Comparison of ENCODE assay signal across 4 cellular contexts in the genomic region with DNA sequence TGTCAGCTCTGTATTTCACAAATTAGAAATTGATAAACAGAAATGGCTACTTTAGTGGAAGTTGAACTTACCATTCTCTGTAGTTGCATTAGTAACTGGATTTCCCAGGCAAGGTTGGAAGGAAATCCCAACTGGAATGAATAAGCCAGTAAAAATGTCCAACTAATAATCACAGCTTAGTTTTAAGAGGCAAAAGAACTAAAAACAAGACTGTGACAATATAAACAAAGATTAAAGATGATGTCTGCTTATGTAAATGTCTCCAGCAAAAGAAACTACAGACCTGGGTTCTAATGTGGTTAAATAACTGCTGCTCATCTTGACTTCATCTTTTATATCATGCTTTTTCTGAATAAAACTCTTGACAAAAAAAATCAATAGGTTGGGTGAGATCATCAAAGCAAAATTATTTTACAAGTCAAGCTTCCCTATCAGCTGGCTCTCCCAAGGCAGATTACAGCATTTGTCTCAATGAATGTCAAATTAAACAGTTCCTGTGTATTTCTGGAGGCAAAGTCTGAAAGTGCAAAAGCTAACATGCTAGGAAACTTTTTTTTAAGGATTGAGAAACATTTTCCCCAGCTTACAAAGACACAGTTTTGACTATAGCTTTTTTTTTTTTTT.
TF ChIP-seq lines count a peak whose summit lies in the region.

No MANE protein-coding gene starts in this region.

TF ChIP-seq in SK-N-SH treated with all-trans-retinoic acid at 6 μM for 48 hours, 23 proteins besides CTCF, POLR2A, EP300 and RAD21:
- TF ChIP-seq ZFP30 (CRISPR knock-in tag; IDR thresholded peaks at IDR 0.05), result no peak
- peak; percentile 22; the same call in 1 of the 2 replicates for TF ChIP-seq ISL1 (CRISPR knock-in tag; IDR thresholded peaks at IDR 0.05)
TF ChIP-seq in SK-N-SH treated with all-trans-retinoic acid at 6 μM for 48 hours: peak in this region for 1.

TF ChIP-seq in SK-N-SH, 30 proteins besides CTCF, POLR2A, EP300 and RAD21:
- TF ChIP-seq, protein P1, sequence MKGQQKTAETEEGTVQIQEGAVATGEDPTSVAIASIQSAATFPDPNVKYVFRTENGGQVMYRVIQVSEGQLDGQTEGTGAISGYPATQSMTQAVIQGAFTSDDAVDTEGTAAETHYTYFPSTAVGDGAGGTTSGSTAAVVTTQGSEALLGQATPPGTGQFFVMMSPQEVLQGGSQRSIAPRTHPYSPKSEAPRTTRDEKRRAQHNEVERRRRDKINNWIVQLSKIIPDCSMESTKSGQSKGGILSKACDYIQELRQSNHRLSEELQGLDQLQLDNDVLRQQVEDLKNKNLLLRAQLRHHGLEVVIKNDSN (IDR thresholded peaks at IDR 0.05; ENCODE audit: borderline replicate concordance, low read depth), result no peak
- no peak for TF ChIP-seq TEAD4 (IDR thresholded peaks at IDR 0.05; ENCODE audit: borderline replicate concordance, insufficient read depth)
- TF ChIP-seq RCOR1 (IDR thresholded peaks at IDR 0.05; ENCODE audit: low read length), result no peak
- TF ChIP-seq FOXM1 (IDR thresholded peaks at IDR 0.05; ENCODE audit: low read depth), result no peak
- no peak for TF ChIP-seq MXI1 (IDR thresholded peaks at IDR 0.05; ENCODE audit: low read depth, low read length)
- TF ChIP-seq FOSL2 (IDR thresholded peaks at IDR 0.05; ENCODE audit: borderline replicate concordance, low read depth), result no peak
- no peak for TF ChIP-seq POLR2AphosphoS5 (IDR thresholded peaks at IDR 0.05; ENCODE audit: low read depth, low read length)
- TF ChIP-seq, protein P2, sequence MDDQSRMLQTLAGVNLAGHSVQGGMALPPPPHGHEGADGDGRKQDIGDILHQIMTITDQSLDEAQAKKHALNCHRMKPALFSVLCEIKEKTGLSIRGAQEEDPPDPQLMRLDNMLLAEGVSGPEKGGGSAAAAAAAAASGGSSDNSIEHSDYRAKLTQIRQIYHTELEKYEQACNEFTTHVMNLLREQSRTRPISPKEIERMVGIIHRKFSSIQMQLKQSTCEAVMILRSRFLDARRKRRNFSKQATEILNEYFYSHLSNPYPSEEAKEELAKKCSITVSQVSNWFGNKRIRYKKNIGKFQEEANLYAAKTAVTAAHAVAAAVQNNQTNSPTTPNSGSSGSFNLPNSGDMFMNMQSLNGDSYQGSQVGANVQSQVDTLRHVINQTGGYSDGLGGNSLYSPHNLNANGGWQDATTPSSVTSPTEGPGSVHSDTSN (IDR thresholded peaks at IDR 0.05), result no peak
- TF ChIP-seq TCF12 (IDR thresholded peaks at IDR 0.05), result no peak
- TF ChIP-seq, protein P3, sequence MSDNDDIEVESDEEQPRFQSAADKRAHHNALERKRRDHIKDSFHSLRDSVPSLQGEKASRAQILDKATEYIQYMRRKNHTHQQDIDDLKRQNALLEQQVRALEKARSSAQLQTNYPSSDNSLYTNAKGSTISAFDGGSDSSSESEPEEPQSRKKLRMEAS (IDR thresholded peaks at IDR 0.05; ENCODE audit: low read depth), result no peak
- no peak for TF ChIP-seq NFIC (IDR thresholded peaks at IDR 0.05; ENCODE audit: borderline replicate concordance)
- TF ChIP-seq NRF1 (IDR thresholded peaks at IDR 0.05; ENCODE audit: low read depth, low read length), result no peak
TF ChIP-seq in SK-N-SH: peak in this region for 0.

TF ChIP-seq in endothelial cell of umbilical vein, 7 proteins besides CTCF, POLR2A, EP300 and RAD21:
- TF ChIP-seq JUN (IDR thresholded peaks at IDR 0.05; ENCODE audit: borderline replicate concordance, insufficient read depth, insufficient read length, low read depth), result no peak
- no peak for TF ChIP-seq EZH2 (IDR thresholded peaks at IDR 0.05; ENCODE audit: borderline replicate concordance, low read depth, low read length, severe bottlenecking)
- TF ChIP-seq MYC (IDR thresholded peaks at IDR 0.05; ENCODE audit: low read depth, low read length), result no peak
- no peak for TF ChIP-seq POLR2AphosphoS5 (IDR thresholded peaks at IDR 0.05; ENCODE audit: insufficient read depth, low read depth, low read length)
- no peak for TF ChIP-seq GATA2 (IDR thresholded peaks at IDR 0.05; ENCODE audit: insufficient read depth, insufficient read length, low read depth, low read length)
- TF ChIP-seq FOS (IDR thresholded peaks at IDR 0.05; ENCODE audit: borderline replicate concordance, insufficient read depth, low read length), result no peak
- TF ChIP-seq, protein P3 (IDR thresholded peaks at IDR 0.05; ENCODE audit: insufficient read depth, insufficient read length), result no peak

TF ChIP-seq in HepG2, 621 proteins besides CTCF, POLR2A, EP300 and RAD21:
- TF ChIP-seq HNF4G (IDR thresholded peaks at IDR 0.05; ENCODE audit: borderline replicate concordance, low read depth, low read length), result 0 out of 2 replicates have a peak, but pooled peaks have one; percentile 6
- TF ChIP-seq HNF4G (CRISPR knock-in tag; IDR thresholded peaks at IDR 0.05; ENCODE audit: borderline replicate concordance, low read depth), result no peak
- TF ChIP-seq BCL6 (CRISPR knock-in tag; IDR thresholded peaks at IDR 0.05), result no peak
